24 cellular contexts compared by ENCODE assay signal in the genomic region with DNA sequence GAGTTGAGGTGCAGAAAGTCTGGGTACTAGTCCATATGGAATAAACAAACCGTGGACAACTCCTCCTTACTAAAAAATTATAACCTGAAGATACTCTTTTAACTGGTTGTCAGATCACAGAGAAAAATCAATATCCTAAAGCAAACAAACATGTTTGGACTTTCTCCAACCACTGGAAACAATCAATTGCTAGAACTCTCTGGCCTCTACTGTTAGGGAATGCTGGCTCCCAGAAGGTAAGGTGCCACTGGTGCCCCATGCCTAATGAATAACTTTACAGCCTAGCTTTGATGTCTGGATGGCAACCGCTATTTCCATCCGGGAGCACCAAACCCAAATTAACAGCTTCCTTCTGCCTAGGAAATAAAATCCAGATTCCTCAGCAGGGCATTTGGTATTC.
"Had no signal": no experiment of that assay in that cellular context is flagged by ENCODE, and none has a peak within 500 bp of the region (broad histone marks: within the 10 kb centered on the region; RNA-seq: fewer than 3 reads in every experiment).

No MANE protein-coding gene starts in this region.

- DNase-seq: activated CD4-positive, alpha-beta T cell treated with anti-CD3 and anti-CD28 coated beads for 36 hours; activated CD4-positive, alpha-beta T cell treated with anti-CD3 and anti-CD28 coated beads, Interleukin-2, amount 50 U/mL, for 48 hours; activated naive CD4-positive, alpha-beta T cell; activated naive CD8-positive, alpha-beta T cell treated with anti-CD3 and anti-CD28 coated beads, Interleukin-2, amount 50 U/mL, for 24 hours; activated T-cell treated with anti-CD3 and anti-CD28 coated beads for 4 hours; anterior cingulate cortex; esophagus squamous epithelium; left colon; nephron progenitor cell; occipital lobe; stimulated activated CD4-positive, alpha-beta T cell treated with anti-CD3 and anti-CD28 coated beads, Interleukin-2, amount 100 ng/mL, for 24 hours; stimulated activated naive CD4-positive, alpha-beta T cell treated with Interleukin-2 at 50 U/mL for 16 hours; SW 1271; thyroid gland; uterus had no signal

- FAIRE-seq: islet of Langerhans, TTC549 had no signal

- ATAC-seq: activated CD4-positive, alpha-beta T cell treated with anti-CD3 and anti-CD28 coated beads for 36 hours; activated naive CD8-positive, alpha-beta T cell treated with anti-CD3 and anti-CD28 coated beads, Interleukin-2, amount 50 U/mL, for 24 hours; left colon had no signal

- H3K27me3 ChIP-seq: esophagus squamous epithelium, right atrium auricular region, thyroid gland, uterus had no signal

- H3K4me3 Mint-ChIP-seq: activated CD4-positive, alpha-beta T cell treated with anti-CD3 and anti-CD28 coated beads for 36 hours; activated naive CD8-positive, alpha-beta T cell treated with anti-CD3 and anti-CD28 coated beads, Interleukin-2, amount 50 U/mL, for 24 hours; central memory CD8-positive, alpha-beta T cell; mesothelial cell of epicardium; nephron progenitor cell; T-helper 2 cell treated with Interferon-gamma antibody and Interleukin-4, amounts not matched to agents 5 μg/mL and 100 μg/mL, for 36 hours had no signal

- H3K36me3 ChIP-seq: prostate gland, right atrium auricular region, thyroid gland, uterus had no signal

- H3K9me3 ChIP-seq: esophagus squamous epithelium, prostate gland, right atrium auricular region, thyroid gland, uterus had no signal

- H3K27me3 Mint-ChIP-seq: activated CD4-positive, alpha-beta T cell treated with anti-CD3 and anti-CD28 coated beads for 36 hours; activated naive CD8-positive, alpha-beta T cell treated with anti-CD3 and anti-CD28 coated beads, Interleukin-2, amount 50 U/mL, for 24 hours; central memory CD8-positive, alpha-beta T cell had no signal

- H3K4me1 ChIP-seq: prostate gland, uterus had no signal

- H3K27ac ChIP-seq: coronary artery, esophagus squamous epithelium, prostate gland, right atrium auricular region, thyroid gland, uterus had no signal

- H3K36me3 Mint-ChIP-seq: mesothelial cell of epicardium had no signal

- H3K9me3 Mint-ChIP-seq: activated naive CD8-positive, alpha-beta T cell treated with anti-CD3 and anti-CD28 coated beads, Interleukin-2, amount 50 U/mL, for 24 hours; central memory CD8-positive, alpha-beta T cell; mesothelial cell of epicardium; nephron progenitor cell; T-helper 2 cell treated with Interferon-gamma antibody and Interleukin-4, amounts not matched to agents 5 μg/mL and 100 μg/mL, for 36 hours had no signal

- H3K27ac Mint-ChIP-seq: activated CD4-positive, alpha-beta T cell treated with anti-CD3 and anti-CD28 coated beads for 36 hours; activated naive CD8-positive, alpha-beta T cell treated with anti-CD3 and anti-CD28 coated beads, Interleukin-2, amount 50 U/mL, for 24 hours; nephron progenitor cell; T-helper 2 cell treated with Interferon-gamma antibody and Interleukin-4, amounts not matched to agents 5 μg/mL and 100 μg/mL, for 36 hours had no signal

- H3K4me3 ChIP-seq: coronary artery, esophagus squamous epithelium, lung, prostate gland, right atrium auricular region, thyroid gland, uterus had no signal
